Comparison of ENCODE assay signal across 15 cellular contexts in the genomic region with DNA sequence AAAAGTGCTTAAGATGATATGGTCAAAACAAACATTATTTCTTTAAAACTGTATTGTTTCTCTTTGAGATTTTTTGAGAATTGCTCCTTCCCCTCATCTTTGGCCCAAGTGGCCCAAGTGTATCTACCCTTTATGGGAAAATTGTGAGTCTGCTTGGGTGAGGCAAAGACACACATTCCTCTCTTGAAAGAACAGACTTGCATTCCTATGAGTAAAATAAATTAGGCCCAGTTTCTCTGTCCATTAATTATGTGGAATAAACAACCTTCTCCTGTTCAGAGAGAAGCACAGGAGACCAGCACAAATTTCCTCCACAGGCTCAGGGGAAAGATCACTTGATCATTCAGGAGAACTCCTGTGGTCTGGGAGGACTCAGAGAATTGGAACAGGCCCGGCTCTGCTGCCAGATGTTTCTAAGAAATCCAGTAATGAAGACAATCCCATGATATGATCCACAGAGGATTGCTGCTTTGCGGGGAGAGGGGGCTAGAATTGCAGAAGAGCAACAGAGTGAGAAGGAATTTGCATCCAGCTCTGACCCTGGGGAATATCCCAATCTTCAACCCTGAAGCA. TPM values are rescaled to one million over a fixed set of nuclear protein-coding genes. Genes with fewer than 3 reads are reported as not detected.
DNase-seq lines count a peak whose midpoint lies in the region; ATAC-seq and TF ChIP-seq lines count a peak whose summit lies in the region.
"Had no signal": no experiment of that assay in that cellular context is flagged by ENCODE, and none has a peak within 500 bp of the region (broad histone marks: within the 10 kb centered on the region; RNA-seq: fewer than 3 reads in every experiment).

No MANE protein-coding gene starts in this region.

- H3K4me2 ChIP-seq in hepatocyte: no peak overlapping the region
- H3K4me2 ChIP-seq: KMS-11 had no signal

- H3K9me2 ChIP-seq in hepatocyte (replicated peaks; ENCODE audit: insufficient read depth): no peaks in the 10 kb centered on the region

- no peaks in the 10 kb centered on the region for H4K20me1 ChIP-seq in hepatocyte (ENCODE audit: insufficient read depth, poor library complexity, severe bottlenecking)

- H3K9me3 ChIP-seq in SK-N-MC (ENCODE audit: low read depth, low read length) (no peaks in the 10 kb centered on the region), hepatocyte (ENCODE audit: low read depth) (no peaks in the 10 kb centered on the region), right lobe of liver (no peaks in the 10 kb centered on the region)

- no peaks in the 10 kb centered on the region for H3K27me3 ChIP-seq in hepatocyte
- no peaks in the 10 kb centered on the region for H3K27me3 ChIP-seq in right lobe of liver

- 43% methylated on average over 2 of the region's 2 CpGs for WGBS in hepatocyte (ENCODE audit: low lambda C conversion rate, missing lambda C conversion rate)
- WGBS in right lobe of liver (ENCODE audit: insufficient coverage, low coverage, low lambda C conversion rate, missing lambda C conversion rate): 86% methylated on average over 1 of the region's 2 CpGs

- H3K36me3 ChIP-seq in SK-N-MC (ENCODE audit: insufficient read depth, low read length) (no peaks in the 10 kb centered on the region), hepatocyte (replicated peaks; ENCODE audit: insufficient read depth, low read depth) (no peaks in the 10 kb centered on the region), right lobe of liver (no peaks in the 10 kb centered on the region)

- H2AFZ ChIP-seq in hepatocyte: no peak overlapping the region

- 0 out of 2 replicates have a peak overlapping the region, but pooled peaks have one; percentile 11 for H3K27ac ChIP-seq in SK-N-MC
- peak overlapping the region; percentile 68 for H3K27ac ChIP-seq in hepatocyte
- H3K27ac ChIP-seq in right lobe of liver: no peak overlapping the region
- H3K27ac ChIP-seq: HL-60, KMS-11, VCaP had no signal

- no peak for ATAC-seq in right lobe of liver
- ATAC-seq in GM21381 (IDR thresholded peaks at IDR 0.05; ENCODE audit: unreplicated experiment): no peak

- intact Hi-C loops in right lobe of liver (cut with DNase I): no loop called here

- peak; percentile 49 for DNase-seq in AG20443 (ENCODE audit: low spot score)
- no peak for DNase-seq in SK-N-MC (ENCODE audit: low read depth, low spot score)
- no peak for DNase-seq in hepatocyte (ENCODE audit: low spot score)
- peak; percentile 6 for DNase-seq in renal cortical epithelial cell (ENCODE audit: low read depth)
- DNase-seq in right lobe of liver: no peak
- no peak for DNase-seq in activated CD4-positive, CD25-positive, alpha-beta regulatory T cell treated with anti-CD3 and anti-CD28 coated beads, Interleukin-2, amount 50 U/mL, for 72 hours
- DNase-seq in HCEC 1CT: no peak
- DNase-seq: activated effector memory CD4-positive, alpha-beta T cell treated with Interleukin-2 at 50 U/mL for 16 hours; NCI-H345; OCI-M1; stimulated activated CD4-positive, alpha-beta T cell treated with anti-CD3 and anti-CD28 coated beads, Interleukin-4, amount 100 ng/mL, for 4 hours had no signal

- no peaks in the 10 kb centered on the region for H3K79me2 ChIP-seq in hepatocyte

- peak overlapping the region; percentile 15 for H3K9ac ChIP-seq in SK-N-MC (ENCODE audit: insufficient read length)
- H3K9ac ChIP-seq: KMS-11 had no signal

- H3K4me1 ChIP-seq in hepatocyte (ENCODE audit: insufficient read depth) (peaks cover 4% of the 10 kb centered on the region), right lobe of liver (no peaks in the 10 kb centered on the region)

- no peak for TF ChIP-seq POLR2A in right lobe of liver (IDR thresholded peaks at IDR 0.05)

- TF ChIP-seq CTCF in hepatocyte (IDR thresholded peaks at IDR 0.05; ENCODE audit: poor library complexity): no peak
- TF ChIP-seq CTCF in right lobe of liver (IDR thresholded peaks at IDR 0.05): no peak

- H3K4me3 ChIP-seq in SK-N-MC: no peak overlapping the region
- no peak overlapping the region for H3K4me3 ChIP-seq in hepatocyte
- no peak overlapping the region for H3K4me3 ChIP-seq in right lobe of liver

RNA-seq across cellular contexts. Expression of a gene that starts 53.9 kb away (rescaled TPM):
- total RNA-seq in hepatocyte (17.9 and 20.4 TPM in 2 replicates), renal cortical epithelial cell (0.52 and 3.0 TPM in 2 replicates), right lobe of liver (under 1 TPM; 0.22 to 0.86 (median 0.49) TPM)
- 24.0 and 28.2 TPM in 2 replicates for polyA plus RNA-seq in hepatocyte

Comparison
In these comparisons a context has a peak if more than half of its experiments do, and no peak if none do; other contexts are left out.
1. DNase-seq: peak in AG20443 (single experiment) and renal cortical epithelial cell (single experiment); none in SK-N-MC (single experiment), hepatocyte (single experiment), right lobe of liver (0 of 3), activated CD4-positive, CD25-positive, alpha-beta regulatory T cell treated with anti-CD3 and anti-CD28 coated beads, Interleukin-2, amount 50 U/mL, for 72 hours (single experiment) and HCEC 1CT (single experiment).
2. H3K27ac ChIP-seq: peak in SK-N-MC (single experiment) and hepatocyte (single experiment); none in right lobe of liver (0 of 3).